Comparison of ENCODE assay signal across 6 cellular contexts in genomic region chr6:41073968-41074691, GRCh38. TPM values are rescaled to one million over a fixed set of nuclear protein-coding genes. Genes with fewer than 3 reads are reported as not detected.
DNase-seq lines count a peak whose midpoint lies in the region; ATAC-seq and TF ChIP-seq lines count a peak whose summit lies in the region.

No MANE protein-coding gene starts in this region.

- H3K9me3 ChIP-seq in right cardiac atrium (ENCODE audit: control insufficient read depth, low read length), result no peaks in the 10 kb centered on the region
- no peaks in the 10 kb centered on the region for H3K9me3 ChIP-seq in upper lobe of left lung

- DNase-seq in RPMI8226 (peak; percentile 11), right cardiac atrium (no peak), upper lobe of left lung (no peak), NCI-H1694 treated with DMSO at 0.1 percent for 48 hours (lab: John Stamatoyannopoulos, UW) (no peak)

- H3K4me3 ChIP-seq in GM12875 (ENCODE audit: low read depth, low read length), result peak overlapping the region; percentile 90
- H3K4me3 ChIP-seq in right cardiac atrium (ENCODE audit: low read length), result peak overlapping the region; percentile 84
- H3K4me3 ChIP-seq in upper lobe of left lung, result peak overlapping the region; percentile 84 to 97 (median 91)

- peaks cover 3% of the 10 kb centered on the region for H3K4me1 ChIP-seq in right cardiac atrium (ENCODE audit: control insufficient read depth, insufficient read depth, low read length)
- H3K4me1 ChIP-seq in upper lobe of left lung, result peaks cover 32 to 43% (median 37%) of the 10 kb centered on the region in 4 donors

- peaks cover 0 to 15% (median 0%) of the 10 kb centered on the region in 4 donors for H3K36me3 ChIP-seq in upper lobe of left lung

- intact Hi-C loops in right cardiac atrium (cut with DNase I), result no loop called here

- no peak for TF ChIP-seq CTCF in GM12875 (IDR thresholded peaks at IDR 0.05; ENCODE audit: borderline replicate concordance, insufficient read depth, low read depth, low read length)
- no peak for TF ChIP-seq CTCF in upper lobe of left lung (IDR thresholded peaks at IDR 0.05)

- H3K27me3 ChIP-seq in right cardiac atrium (ENCODE audit: control insufficient read depth, insufficient read depth), result no peaks in the 10 kb centered on the region
- H3K27me3 ChIP-seq in upper lobe of left lung, result no peaks in the 10 kb centered on the region

- WGBS in right cardiac atrium, result 5% methylated on average over 11 of the region's 11 CpGs
- WGBS in upper lobe of left lung, 2 donors, result 6 to 7% methylated on average over 11 of the region's 11 CpGs

- TF ChIP-seq POLR2A in upper lobe of left lung (IDR thresholded peaks at IDR 0.05), result no peak

- H3K27ac ChIP-seq in right cardiac atrium (ENCODE audit: low read length), result peak overlapping the region; percentile 96
- H3K27ac ChIP-seq in upper lobe of left lung, result peak overlapping the region; percentile 99 to 100 (median 99)

- ATAC-seq in right cardiac atrium, result no peak
- ATAC-seq in upper lobe of left lung (ENCODE audit: low FRiP score in 2 of 2), result no peak
- ATAC-seq in HG03439 (IDR thresholded peaks at IDR 0.05; ENCODE audit: unreplicated experiment), result no peak

- no peak for TF ChIP-seq EP300 in upper lobe of left lung (IDR thresholded peaks at IDR 0.05)

RNA-seq across cellular contexts. Expression of gene NFYA, which starts 1.4 kb away (rescaled TPM):
- total RNA-seq in right cardiac atrium, result 10 to 100 TPM; 11.0 to 13.8 (median 11.8) TPM
- polyA plus RNA-seq in right cardiac atrium, result 6.1 TPM
- total RNA-seq in upper lobe of left lung, result 10 to 100 TPM; 18.5 to 33.0 (median 21.6) TPM

RNA-seq across cellular contexts. Expression of gene OARD1, which starts 2.0 kb away (rescaled TPM):
- 10 to 100 TPM; 15.1 to 23.7 (median 18.6) TPM for total RNA-seq in right cardiac atrium
- polyA plus RNA-seq in right cardiac atrium, result 27.8 TPM
- 10 to 100 TPM; 10.0 to 27.3 (median 20.0) TPM for total RNA-seq in upper lobe of left lung

RNA-seq across cellular contexts. Expression of gene APOBEC2, which starts 21.1 kb away (rescaled TPM):
- total RNA-seq in right cardiac atrium (100 to 1,000 TPM in 2 of 4 donors, 10 to 100 TPM in 2; 80.1 to 118 (median 91.6) TPM), upper lobe of left lung (not detected)
- polyA plus RNA-seq in right cardiac atrium, result 137 TPM

RNA-seq across cellular contexts. Expression of gene TSPO2, which starts 31.9 kb away (rescaled TPM):
- total RNA-seq in right cardiac atrium, result not detected
- not detected for polyA plus RNA-seq in right cardiac atrium
- total RNA-seq in upper lobe of left lung, result not detected

RNA-seq across cellular contexts. Expression of gene UNC5CL, which starts 35.1 kb away (rescaled TPM):
- total RNA-seq in right cardiac atrium (under 1 TPM; 0.46 to 0.85 (median 0.75) TPM), upper lobe of left lung (10 to 100 TPM in 1 of 6 donors, 1 to 10 TPM in 4, under 1 TPM in 1; 0.97 to 12.6 (median 2.3) TPM)
- 0.68 TPM for polyA plus RNA-seq in right cardiac atrium

Comparison
In these comparisons a context has a peak if more than half of its experiments do, and no peak if none do; other contexts are left out.
1. RNA of gene APOBEC2, which starts 21.1 kb away (total RNA-seq): 80.1 to 118 TPM in right cardiac atrium; not detected in upper lobe of left lung; every median in the first group is over 10 times any median in the second.
2. Peak in every context shown above with its lines, with median percentiles within 50 percentile points of each other: H3K4me3 ChIP-seq.